ENCODE assay signal across 10 cellular contexts in the genomic region with DNA sequence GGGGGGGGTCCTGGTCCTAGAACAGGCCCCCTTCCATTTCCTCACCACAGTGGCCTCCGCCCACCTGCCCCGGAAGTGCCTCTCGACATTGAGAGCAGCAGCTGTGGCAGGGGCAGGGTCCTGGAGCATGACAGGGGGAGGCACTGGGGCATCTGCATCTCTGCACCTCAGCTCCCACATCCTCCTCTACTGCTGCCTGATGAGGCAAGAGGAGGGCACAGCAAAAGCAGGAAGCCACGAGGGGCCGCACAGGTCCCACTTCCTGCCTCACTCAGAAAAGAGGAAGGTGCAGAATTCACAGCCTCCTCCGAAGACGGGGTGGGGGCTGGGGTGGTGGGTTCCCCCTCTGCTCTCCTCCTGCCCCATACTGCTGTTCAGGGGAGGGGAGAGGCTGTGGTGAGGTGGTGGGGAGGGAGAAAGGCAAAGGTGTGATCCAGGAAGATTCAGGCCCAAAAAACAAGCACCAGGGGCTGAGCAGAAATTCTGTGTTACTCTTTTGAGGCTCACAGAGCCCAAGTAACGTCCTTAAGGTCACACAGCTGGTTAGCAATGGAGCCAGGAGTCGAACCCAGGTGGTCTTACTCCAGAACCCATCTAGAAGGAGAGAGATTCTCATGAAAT. TPM values are rescaled to one million over a fixed set of nuclear protein-coding genes. Genes with fewer than 3 reads are reported as not detected.
DNase-seq lines count a peak whose midpoint lies in the region; ATAC-seq and TF ChIP-seq lines count a peak whose summit lies in the region.
"Had no signal": no experiment of that assay in that cellular context is flagged by ENCODE, and none has a peak within 500 bp of the region (broad histone marks: within the 10 kb centered on the region; RNA-seq: fewer than 3 reads in every experiment).

No MANE protein-coding gene starts in this region.

- WGBS in sigmoid colon, 2 donors = 39 to 77% methylated on average over 9 of the region's 9 CpGs

- no peak for TF ChIP-seq CTCF in WERI-Rb-1 (IDR thresholded peaks at IDR 0.05; ENCODE audit: low read depth, low read length)
- TF ChIP-seq CTCF in coronary artery (IDR thresholded peaks at IDR 0.05) = no peak
- TF ChIP-seq CTCF in sigmoid colon (IDR thresholded peaks at IDR 0.05) = no peak

- intact Hi-C loops in sigmoid colon (cut with DNase I) = no loop called here

- peaks cover 0 to 26% (median 12%) of the 10 kb centered on the region in 4 donors for H3K4me1 ChIP-seq in sigmoid colon

- ATAC-seq in HG03469 (IDR thresholded peaks at IDR 0.05; ENCODE audit: unreplicated experiment) = peak; percentile 89

- H3K9me3 ChIP-seq in WERI-Rb-1 (ENCODE audit: severe bottlenecking) (no peaks in the 10 kb centered on the region), sigmoid colon (no peaks in the 10 kb centered on the region)
- H3K9me3 ChIP-seq: thyroid gland had no signal

- no peak for TF ChIP-seq POLR2A in sigmoid colon (IDR thresholded peaks at IDR 0.05)

- no peak for TF ChIP-seq EP300 in sigmoid colon (IDR thresholded peaks at IDR 0.05)

- no peak overlapping the region for H3K4me3 ChIP-seq in WERI-Rb-1 (ENCODE audit: low read depth, low read length)
- H3K4me3 ChIP-seq in coronary artery = no peak overlapping the region
- H3K4me3 ChIP-seq in sigmoid colon = no peak overlapping the region
- H3K4me3 ChIP-seq: thyroid gland had no signal

- peaks cover 67% of the 10 kb centered on the region for H3K36me3 ChIP-seq in WERI-Rb-1
- peaks cover 15 to 49% (median 19%) of the 10 kb centered on the region in 4 donors for H3K36me3 ChIP-seq in sigmoid colon

- H3K27ac ChIP-seq in WERI-Rb-1 = peak overlapping the region; percentile 12; the same call in 1 of the 2 replicates
- H3K27ac ChIP-seq in coronary artery = peak overlapping the region; percentile 10 to 73
- H3K27ac ChIP-seq in sigmoid colon = peak overlapping the region; percentile 27 to 56 (median 34)
- H3K27ac ChIP-seq: 22Rv1, thyroid gland had no signal

- H3K27me3 ChIP-seq in WERI-Rb-1 (ENCODE audit: insufficient read depth, low read depth, severe bottlenecking) = no peaks in the 10 kb centered on the region
- H3K27me3 ChIP-seq in sigmoid colon = no peaks in the 10 kb centered on the region
- H3K27me3 ChIP-seq: thyroid gland had no signal

- DNase-seq in DMS79 treated with DMSO at 0.1 percent for 48 hours (lab: John Stamatoyannopoulos, UW) (peak; percentile 10), DMS79 (lab: John Stamatoyannopoulos, UW) (no peak), WERI-Rb-1 (no peak), coronary artery (ENCODE audit: low spot score) (no peak), sigmoid colon (peak; percentile 81), NCI-H1694 (lab: John Stamatoyannopoulos, UW) (no peak), NCI-H1417 (lab: John Stamatoyannopoulos, UW) (no peak)

RNA-seq across cellular contexts. Expression of a gene that starts 14.7 kb away (rescaled TPM):
- total RNA-seq in sigmoid colon = 10 to 100 TPM; 13.6 to 18.6 (median 17.7) TPM
- polyA plus RNA-seq in sigmoid colon = 10 to 100 TPM in 2 of 3 donors, 1 to 10 TPM in 1; 9.9 to 81.6 (median 10.2) TPM

RNA-seq across cellular contexts. Expression of a gene that starts 43.4 kb away (rescaled TPM):
- not detected for total RNA-seq in sigmoid colon
- polyA plus RNA-seq in sigmoid colon = under 1 TPM in 1 of 3 donors, not detected in 2; 0.38 TPM
- total RNA-seq: thyroid gland had no signal

RNA-seq across cellular contexts. Expression of a gene that starts 50.2 kb away (rescaled TPM):
- total RNA-seq in sigmoid colon = not detected
- polyA plus RNA-seq in sigmoid colon = 1 to 10 TPM in 2 of 3 donors, not detected in 1; 1.1 to 1.8 TPM
- total RNA-seq: thyroid gland had no signal

Comparison
In these comparisons a context has a peak if more than half of its experiments do, and no peak if none do; other contexts are left out.
1. DNase-seq: peak in DMS79 treated with DMSO at 0.1 percent for 48 hours (single experiment) and sigmoid colon (single experiment); none in DMS79 (single experiment), WERI-Rb-1 (single experiment), coronary artery (single experiment), NCI-H1694 (single experiment) and NCI-H1417 (0 of 3).
2. Peak in every context shown above with its lines, with median percentiles within 50 percentile points of each other: H3K27ac ChIP-seq.